1 cellular context compared by ENCODE assay signal in genomic region chr19:8017808-8018207, GRCh38.
A peak's percentile ranks its signal among the peaks of the same experiment; 100 is the strongest.
TF ChIP-seq lines count a peak whose summit lies in the region.

No MANE protein-coding gene starts in this region.

TF ChIP-seq in GM12878, 131 proteins besides CTCF, POLR2A, EP300 and RAD21 (continued from another document):
- TF ChIP-seq SPI1 (IDR thresholded peaks at IDR 0.05; ENCODE audit: borderline replicate concordance, insufficient read depth, low read depth, low read length) (peak; percentile 23; the same call in 1 of the 2 replicates), E4F1 (IDR thresholded peaks at IDR 0.05; ENCODE audit: borderline replicate concordance, partially characterized antibody) (no peak), ETV6 (conservative IDR thresholded peaks at IDR 0.05 in 1 of 2, IDR thresholded peaks at IDR 0.05 in 1 of 2; ENCODE audit: borderline replicate concordance in 1 of 2, low read depth in 1 of 2) (no peak), YY1 (IDR thresholded peaks at IDR 0.05; ENCODE audit: low read depth, low read length) (0 out of 2 replicates have a peak, but pooled peaks have one; percentile 31), NBN (IDR thresholded peaks at IDR 0.05) (no peak), NR2F1 (conservative IDR thresholded peaks at IDR 0.05) (no peak), HCFC1 (IDR thresholded peaks at IDR 0.05; ENCODE audit: low read length) (no peak), SMARCA5 (IDR thresholded peaks at IDR 0.05) (no peak)
TF ChIP-seq in GM12878: peak in this region for 4.
